ENCODE assay signal across 8 cellular contexts in genomic region chr11:124673333-124674167, GRCh38. TPM values are rescaled to one million over a fixed set of nuclear protein-coding genes. Genes with fewer than 3 reads are reported as not detected.
DNase-seq lines count a peak whose midpoint lies in the region; ATAC-seq and TF ChIP-seq lines count a peak whose summit lies in the region.

Gene SIAE (minus strand): TSS chr11:124673739. CDS start chr11:124673708, 31 bp downstream.
Gene SPA17 (plus strand): TSS chr11:124673904. CDS start chr11:124675265, 1,361 bp downstream.

- no peaks in the 10 kb centered on the region for H3K36me3 ChIP-seq in ascending aorta
- no peaks in the 10 kb centered on the region for H3K36me3 ChIP-seq in right atrium auricular region
- H3K36me3 ChIP-seq in prostate gland: no peaks in the 10 kb centered on the region
- no peaks in the 10 kb centered on the region for H3K36me3 ChIP-seq in urinary bladder (ENCODE audit: insufficient read depth)

- H3K4me1 ChIP-seq in ascending aorta (peaks cover 4 to 25% of the 10 kb centered on the region in 2 donors), right atrium auricular region (peaks cover 0 to 27% of the 10 kb centered on the region in 2 donors), prostate gland (replicated peaks) (peaks cover 3% of the 10 kb centered on the region), urinary bladder (ENCODE audit: insufficient read depth) (no peaks in the 10 kb centered on the region)

- H3K36me3 Mint-ChIP-seq in T-helper 2 cell treated with Interferon-gamma antibody and Interleukin-4, amounts not matched to agents 5 μg/mL and 100 μg/mL, for 36 hours (ENCODE audit: low read depth): no peaks in the 10 kb centered on the region

- H3K9me3 ChIP-seq in ascending aorta (no peaks in the 10 kb centered on the region), right atrium auricular region (no peaks in the 10 kb centered on the region), prostate gland (no peaks in the 10 kb centered on the region)

- peak; percentile 93 for ATAC-seq in HG02798 (IDR thresholded peaks at IDR 0.05; ENCODE audit: poor library complexity, unreplicated experiment)

- WGBS in prostate gland: 1% methylated on average over 49 of the region's 58 CpGs
- under 1% methylated on average over 58 of the region's 58 CpGs for WGBS in urinary bladder

- no peaks in the 10 kb centered on the region for H3K9me3 Mint-ChIP-seq in T-helper 2 cell treated with Interferon-gamma antibody and Interleukin-4, amounts not matched to agents 5 μg/mL and 100 μg/mL, for 36 hours

- H3K4me3 Mint-ChIP-seq in T-helper 2 cell treated with Interferon-gamma antibody and Interleukin-4, amounts not matched to agents 5 μg/mL and 100 μg/mL, for 36 hours: peak within 1 kb of the TSS; percentile 90

- peak; percentile 57 for TF ChIP-seq POLR2A in prostate gland (IDR thresholded peaks at IDR 0.05)

- in situ Hi-C loops in GM13977 (cut with MboI; ENCODE audit: low pct_unique_long_range_greater_than_20kb, low sequenced_read_pairs, unreplicated experiment): loop anchor here (5.0 to 25.0 kb wide), 2 partner anchors 89 to 164 kb away; partner anchors contain the start of gene ESAM

- peak within 1 kb of the TSS; percentile 91 for H3K27ac Mint-ChIP-seq in T-helper 2 cell treated with Interferon-gamma antibody and Interleukin-4, amounts not matched to agents 5 μg/mL and 100 μg/mL, for 36 hours

- peak; percentile 90 for DNase-seq in GM13977 (ENCODE audit: low spot score)
- DNase-seq in NCI-H146 treated with DMSO at 0.1 percent for 48 hours (lab: John Stamatoyannopoulos, UW; ENCODE audit: unreplicated experiment): peak; percentile 85
- DNase-seq in T-helper 2 cell treated with Interferon-gamma antibody and Interleukin-4, amounts not matched to agents 5 μg/mL and 100 μg/mL, for 36 hours (ENCODE audit: low spot score): peak; percentile 90
- peak; percentile 79 to 97 for DNase-seq in ascending aorta (ENCODE audit: low spot score in 2 of 2)
- DNase-seq in right atrium auricular region (ENCODE audit: low spot score): peak; percentile 96
- DNase-seq in prostate gland (ENCODE audit: low spot score): peak; percentile 94

- H3K4me3 ChIP-seq in ascending aorta (peak within 1 kb of the TSS; percentile 65 to 87), right atrium auricular region (peak within 1 kb of the TSS; percentile 75 to 76), prostate gland (peak within 1 kb of the TSS; percentile 54 to 55), urinary bladder (ENCODE audit: low read depth, low read length) (peak within 1 kb of the TSS; percentile 78)

- peak within 1 kb of the TSS; percentile 85 to 86 for H3K27ac ChIP-seq in ascending aorta
- peak within 1 kb of the TSS; percentile 88 to 89 for H3K27ac ChIP-seq in right atrium auricular region
- peak within 1 kb of the TSS; percentile 64 to 72 for H3K27ac ChIP-seq in prostate gland
- H3K27ac ChIP-seq in urinary bladder (ENCODE audit: low read depth): peak within 1 kb of the TSS; percentile 64

- H3K27me3 Mint-ChIP-seq in T-helper 2 cell treated with Interferon-gamma antibody and Interleukin-4, amounts not matched to agents 5 μg/mL and 100 μg/mL, for 36 hours (ENCODE audit: low read depth): peaks cover 2% of the 10 kb centered on the region

- peaks cover 30% of the 10 kb centered on the region for H3K4me1 Mint-ChIP-seq in T-helper 2 cell treated with Interferon-gamma antibody and Interleukin-4, amounts not matched to agents 5 μg/mL and 100 μg/mL, for 36 hours (ENCODE audit: low read depth)

- H3K27me3 ChIP-seq in ascending aorta: no peaks in the 10 kb centered on the region
- H3K27me3 ChIP-seq in right atrium auricular region: no peaks in the 10 kb centered on the region
- no peaks in the 10 kb centered on the region for H3K27me3 ChIP-seq in prostate gland (replicated peaks; ENCODE audit: insufficient read depth)

- TF ChIP-seq CTCF in GM13977 (IDR thresholded peaks at IDR 0.05; ENCODE audit: extremely low read depth, insufficient read depth, missing control alignments) (no peak), ascending aorta (IDR thresholded peaks at IDR 0.05) (no peak), right atrium auricular region (IDR thresholded peaks at IDR 0.05) (no peak), prostate gland (IDR thresholded peaks at IDR 0.05) (peak in 1 of 4 experiments; percentile 11)

- intact Hi-C loops in ascending aorta (cut with DNase I): loop anchor here (1.0 to 10.0 kb wide), 4 partner anchors 51 to 559 kb away; partner anchors contain the start of genes NRGN, TBRG1 and VWA5A
- intact Hi-C loops in prostate gland (cut with DNase I): loop anchor here (2.0 kb wide), 1 partner anchor 89 kb away; the partner anchor contains the start of gene ESAM

RNA-seq across cellular contexts. Expression of gene SIAE, which starts in this region (rescaled TPM):
- 4.8 TPM for total RNA-seq in ascending aorta
- 10 to 100 TPM; 12.5 to 40.8 TPM for total RNA-seq in right atrium auricular region
- total RNA-seq in prostate gland: 10 to 100 TPM; 20.4 to 30.1 TPM
- 7.8 TPM for total RNA-seq in urinary bladder
- polyA plus RNA-seq in urinary bladder: 11.6 TPM

RNA-seq across cellular contexts. Expression of gene SPA17, which starts in this region (rescaled TPM):
- not detected for total RNA-seq in ascending aorta
- total RNA-seq in right atrium auricular region: 1 to 10 TPM; 4.7 to 5.9 TPM
- 10 to 100 TPM; 14.7 to 20.8 TPM for total RNA-seq in prostate gland
- total RNA-seq in urinary bladder: 5.7 TPM
- polyA plus RNA-seq in urinary bladder: 4.4 TPM

Comparison
In these comparisons a context has a peak if more than half of its experiments do, and no peak if none do; other contexts are left out.
1. Peak in every context shown above with its lines: DNase-seq, ATAC-seq, H3K4me3 ChIP-seq and H3K27ac ChIP-seq.